In the genomic region with DNA sequence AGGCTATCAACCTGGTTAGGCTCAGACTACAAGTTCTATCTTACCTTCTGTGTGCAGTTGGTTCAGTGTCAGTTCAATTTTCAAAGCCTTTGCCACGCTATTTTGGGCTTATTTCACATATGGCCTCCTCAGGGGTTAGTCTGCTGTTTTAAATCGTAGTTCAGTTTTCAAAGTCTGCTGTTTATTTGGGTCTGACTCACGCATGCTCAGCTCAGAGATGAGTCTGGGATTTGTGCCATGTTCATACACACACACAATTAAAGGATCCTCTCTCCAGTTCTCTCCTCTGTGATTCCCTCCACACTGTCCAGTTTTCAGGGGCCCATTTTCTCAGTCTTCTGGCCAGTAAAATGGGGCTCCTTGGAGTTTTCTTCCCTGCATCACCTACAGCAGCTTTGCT, we compare ENCODE assay signal across 11 cellular contexts.
DNase-seq lines count a peak whose midpoint lies in the region; ATAC-seq and TF ChIP-seq lines count a peak whose summit lies in the region.
"Had no signal": no experiment of that assay in that cellular context is flagged by ENCODE, and none has a peak within 500 bp of the region (broad histone marks: within the 10 kb centered on the region; RNA-seq: fewer than 3 reads in every experiment).

No MANE protein-coding gene starts in this region.

- ATAC-seq in GM18498 (IDR thresholded peaks at IDR 0.05; ENCODE audit: unreplicated experiment), result no peak
- ATAC-seq in GM18873 (IDR thresholded peaks at IDR 0.05; ENCODE audit: low FRiP score, unreplicated experiment), result no peak

- H3K9me3 Mint-ChIP-seq in nephron, result no peaks in the 10 kb centered on the region
- H3K9me3 Mint-ChIP-seq: activated CD4-positive, alpha-beta T cell treated with anti-CD3 and anti-CD28 coated beads, Interleukin-2, amount 10 ng/mL, durations not matched to agents 7 days and 5 days; CD4-positive, alpha-beta memory T cell had no signal

- no peak for TF ChIP-seq CTCF in nephron (IDR thresholded peaks at IDR 0.05; ENCODE audit: unreplicated experiment in 3 of 3)

- DNase-seq in AG08395 (ENCODE audit: low spot score) (peak; percentile 85), NCI-H446 (lab: John Stamatoyannopoulos, UW) (peak; percentile 17 to 73), epidermal melanocyte (ENCODE audit: insufficient read length, low spot score) (peak; percentile 18), germinal center (ENCODE audit: low spot score) (no peak)
- no peak for DNase-seq in activated CD4-positive, alpha-beta T cell treated with anti-CD3 and anti-CD28 coated beads, Interleukin-2, amount 50 U/mL, for 1 hour
- DNase-seq: activated CD4-positive, alpha-beta T cell treated with anti-CD3 and anti-CD28 coated beads, Interleukin-2, amount 10 ng/mL, durations not matched to agents 7 days and 5 days; CD4-positive, alpha-beta memory T cell; NCI-H82 had no signal

- H3K4me3 Mint-ChIP-seq in nephron, result peak overlapping the region in 2 of 3 experiments; percentile 53 to 57
- H3K4me3 Mint-ChIP-seq: activated CD4-positive, alpha-beta T cell treated with anti-CD3 and anti-CD28 coated beads, Interleukin-2, amount 10 ng/mL, durations not matched to agents 7 days and 5 days; CD4-positive, alpha-beta memory T cell had no signal

- peaks cover 20% of the 10 kb centered on the region for H3K4me1 Mint-ChIP-seq in nephron
- H3K4me1 Mint-ChIP-seq: activated CD4-positive, alpha-beta T cell treated with anti-CD3 and anti-CD28 coated beads, Interleukin-2, amount 10 ng/mL, durations not matched to agents 7 days and 5 days; CD4-positive, alpha-beta memory T cell had no signal

- peak overlapping the region; percentile 59 to 91 (median 91) for H3K27ac Mint-ChIP-seq in nephron
- H3K27ac Mint-ChIP-seq: activated CD4-positive, alpha-beta T cell treated with anti-CD3 and anti-CD28 coated beads, Interleukin-2, amount 10 ng/mL, durations not matched to agents 7 days and 5 days; CD4-positive, alpha-beta memory T cell had no signal

- no peaks in the 10 kb centered on the region for H3K27me3 Mint-ChIP-seq in nephron (ENCODE audit: low read depth)
- H3K27me3 Mint-ChIP-seq: activated CD4-positive, alpha-beta T cell treated with anti-CD3 and anti-CD28 coated beads, Interleukin-2, amount 10 ng/mL, durations not matched to agents 7 days and 5 days; CD4-positive, alpha-beta memory T cell had no signal

- H3K36me3 Mint-ChIP-seq in nephron (ENCODE audit: low read depth), result no peaks in the 10 kb centered on the region
- H3K36me3 Mint-ChIP-seq: CD4-positive, alpha-beta memory T cell had no signal

Comparison
In these comparisons a context has a peak if more than half of its experiments do, and no peak if none do; other contexts are left out.
1. DNase-seq: peak in AG08395 (single experiment), NCI-H446 (2 of 2) and epidermal melanocyte (single experiment); none in activated CD4-positive, alpha-beta T cell treated with anti-CD3 and anti-CD28 coated beads, Interleukin-2, amount 50 U/mL, for 1 hour (single experiment) and germinal center (single experiment).